Comparison of ENCODE assay signal across 8 cellular contexts in genomic region chr20:48824830-48825550, GRCh38.
DNase-seq lines count a peak whose midpoint lies in the region; TF ChIP-seq lines count a peak whose summit lies in the region.
"Had no signal": no experiment of that assay in that cellular context is flagged by ENCODE, and none has a peak within 500 bp of the region (broad histone marks: within the 10 kb centered on the region; RNA-seq: fewer than 3 reads in every experiment).

No MANE protein-coding gene starts in this region.

- H3K36me3 ChIP-seq in duodenal mucosa (ENCODE audit: control insufficient read depth in 1 of 2, insufficient read depth in 2 of 2, low read length in 2 of 2) = no peaks in the 10 kb centered on the region

- no peak overlapping the region for H3K9ac ChIP-seq in duodenal mucosa (ENCODE audit: low read depth in 1 of 2, low read length in 2 of 2)

- H3K27ac ChIP-seq in duodenal mucosa (ENCODE audit: low read depth, low read length) = no peak overlapping the region

- DNase-seq in GM12865 (ENCODE audit: low read depth) (peak; percentile 30), NCI-H69 (lab: John Stamatoyannopoulos, UW) (peak; percentile 62), retina (peak; percentile 38), OCI-M1 (lab: John Stamatoyannopoulos, UW) (no peak), hippocampal formation (lab: John Stamatoyannopoulos, UW) (no peak), SW 1271 (lab: John Stamatoyannopoulos, UW) (no peak)
- DNase-seq: islet precursor cell had no signal

- peaks cover 0 to 24% of the 10 kb centered on the region in 2 donors for H3K4me1 ChIP-seq in duodenal mucosa (ENCODE audit: control insufficient read depth in 1 of 2, insufficient read depth in 2 of 2, low read length in 2 of 2)

- TF ChIP-seq CTCF in GM12865 (IDR thresholded peaks at IDR 0.05; ENCODE audit: insufficient read depth, low read depth, low read length, missing control alignments) = no peak

- no peaks in the 10 kb centered on the region for H3K9me3 ChIP-seq in duodenal mucosa (ENCODE audit: control insufficient read depth in 1 of 2, low read length in 2 of 2)

- H3K27me3 ChIP-seq in duodenal mucosa (ENCODE audit: control insufficient read depth in 1 of 2, insufficient read depth in 2 of 2, low read length in 2 of 2) = peaks cover 17 to 21% of the 10 kb centered on the region in 2 donors

- H3K4me3 ChIP-seq in GM12865 (ENCODE audit: low read depth, low read length) = peak overlapping the region; percentile 91
- peak overlapping the region; percentile 19 to 36 for H3K4me3 ChIP-seq in duodenal mucosa (ENCODE audit: low read depth in 1 of 2, low read length in 2 of 2)

Comparison
In these comparisons a context has a peak if more than half of its experiments do, and no peak if none do; other contexts are left out.
1. DNase-seq: peak in GM12865 (single experiment), NCI-H69 (single experiment) and retina (single experiment); none in OCI-M1 (single experiment), hippocampal formation (0 of 2) and SW 1271 (0 of 2).